Comparison of ENCODE assay signal across 9 cellular contexts in genomic region chr2:207734264-207734635, GRCh38. TPM values are rescaled to one million over a fixed set of nuclear protein-coding genes. Genes with fewer than 3 reads are reported as not detected.
DNase-seq lines count a peak whose midpoint lies in the region; ATAC-seq and TF ChIP-seq lines count a peak whose summit lies in the region.
"Had no signal": no experiment of that assay in that cellular context is flagged by ENCODE, and none has a peak within 500 bp of the region (broad histone marks: within the 10 kb centered on the region; RNA-seq: fewer than 3 reads in every experiment).

No MANE protein-coding gene starts in this region.

- no peaks in the 10 kb centered on the region for H3K4me1 Mint-ChIP-seq in activated CD4-positive, alpha-beta T cell treated with anti-CD3 and anti-CD28 coated beads, Interleukin-2, amount 10 ng/mL, durations not matched to agents 24 days and 14 days

- ATAC-seq in thoracic aorta (ENCODE audit: insufficient number of reproducible peaks, low FRiP score, low read depth) = no peak
- ATAC-seq in HG02798 (IDR thresholded peaks at IDR 0.05; ENCODE audit: poor library complexity, unreplicated experiment) = no peak

- no peak overlapping the region for H3K27ac Mint-ChIP-seq in activated CD4-positive, alpha-beta T cell treated with anti-CD3 and anti-CD28 coated beads, Interleukin-2, amount 10 ng/mL, durations not matched to agents 24 days and 14 days

- no peak overlapping the region for H3K4me3 Mint-ChIP-seq in activated CD4-positive, alpha-beta T cell treated with anti-CD3 and anti-CD28 coated beads, Interleukin-2, amount 10 ng/mL, durations not matched to agents 24 days and 14 days

- H3K27me3 Mint-ChIP-seq in activated CD4-positive, alpha-beta T cell treated with anti-CD3 and anti-CD28 coated beads, Interleukin-2, amount 10 ng/mL, durations not matched to agents 24 days and 14 days = no peaks in the 10 kb centered on the region

- 13 to 21% (median 14%) methylated on average over 3 of the region's 3 CpGs for WGBS in ovary, 3 donors

- H3K4me3 ChIP-seq in Peyer's patch = no peak overlapping the region
- H3K4me3 ChIP-seq in fibroblast of villous mesenchyme (ENCODE audit: low read depth, low read length) = no peak overlapping the region
- no peak overlapping the region for H3K4me3 ChIP-seq in thoracic aorta
- no peak overlapping the region for H3K4me3 ChIP-seq in ovary

- DNase-seq in NCI-H82 (lab: John Stamatoyannopoulos, UW) = peak; percentile 36
- DNase-seq in NCI-H82 treated with DMSO at 0.1 percent for 48 hours (lab: John Stamatoyannopoulos, UW; ENCODE audit: unreplicated experiment) = no peak
- DNase-seq in Peyer's patch = no peak
- DNase-seq in fibroblast of villous mesenchyme (ENCODE audit: low read depth) = peak; percentile 48
- no peak for DNase-seq in thoracic aorta (ENCODE audit: low spot score)
- DNase-seq in activated CD4-positive, alpha-beta T cell treated with anti-CD3 and anti-CD28 coated beads, Interleukin-2, amount 10 ng/mL, durations not matched to agents 24 days and 14 days = no peak
- no peak for DNase-seq in ovary
- DNase-seq: DND-41 had no signal

- TF ChIP-seq CTCF in Peyer's patch (IDR thresholded peaks at IDR 0.05) = peak in 5 of 6 experiments; percentile 8 to 83 (median 76)
- peak; percentile 58 for TF ChIP-seq CTCF in fibroblast of villous mesenchyme (IDR thresholded peaks at IDR 0.05; ENCODE audit: insufficient read depth, low read depth, low read length)
- TF ChIP-seq CTCF in thoracic aorta (IDR thresholded peaks at IDR 0.05) = peak; percentile 16
- no peak for TF ChIP-seq CTCF in ovary (IDR thresholded peaks at IDR 0.05)

- H3K27ac ChIP-seq in Peyer's patch (no peak overlapping the region), thoracic aorta (no peak overlapping the region), ovary (no peak overlapping the region)

- H3K9me3 Mint-ChIP-seq in activated CD4-positive, alpha-beta T cell treated with anti-CD3 and anti-CD28 coated beads, Interleukin-2, amount 10 ng/mL, durations not matched to agents 24 days and 14 days = no peaks in the 10 kb centered on the region

- H3K4me1 ChIP-seq in Peyer's patch (no peaks in the 10 kb centered on the region), thoracic aorta (ENCODE audit: control insufficient read depth in 1 of 2, low read depth in 2 of 2) (no peaks in the 10 kb centered on the region), ovary (ENCODE audit: insufficient read depth) (no peaks in the 10 kb centered on the region)

- H3K27me3 ChIP-seq in Peyer's patch (no peaks in the 10 kb centered on the region), thoracic aorta (replicated peaks; ENCODE audit: insufficient read depth) (no peaks in the 10 kb centered on the region), ovary (no peaks in the 10 kb centered on the region)

- peaks cover 0 to 5% (median 0%) of the 10 kb centered on the region in 3 donors for H3K36me3 ChIP-seq in Peyer's patch
- H3K36me3 ChIP-seq in thoracic aorta = no peaks in the 10 kb centered on the region
- H3K36me3 ChIP-seq in ovary = no peaks in the 10 kb centered on the region

- no peak for TF ChIP-seq POLR2A in Peyer's patch (IDR thresholded peaks at IDR 0.05)
- no peak for TF ChIP-seq POLR2A in ovary (IDR thresholded peaks at IDR 0.05)

- H3K36me3 Mint-ChIP-seq in activated CD4-positive, alpha-beta T cell treated with anti-CD3 and anti-CD28 coated beads, Interleukin-2, amount 10 ng/mL, durations not matched to agents 24 days and 14 days (ENCODE audit: low read depth) = peaks cover 6% of the 10 kb centered on the region

- no peak for TF ChIP-seq EP300 in ovary (IDR thresholded peaks at IDR 0.05)

- intact Hi-C loops in activated CD4-positive, alpha-beta T cell treated with anti-CD3 and anti-CD28 coated beads, Interleukin-2, amount 10 ng/mL, durations not matched to agents 24 days and 14 days (cut with micrococcal nuclease) = no loop called here
- intact Hi-C loops in ovary (cut with DNase I) = no loop called here

- H3K9me3 ChIP-seq in Peyer's patch (no peaks in the 10 kb centered on the region), thoracic aorta (no peaks in the 10 kb centered on the region), ovary (no peaks in the 10 kb centered on the region)

RNA-seq across cellular contexts. Expression of gene CCNYL1, which starts 22.8 kb away (rescaled TPM):
- 10 to 100 TPM; 11.6 to 22.6 (median 18.4) TPM for total RNA-seq in Peyer's patch
- total RNA-seq in fibroblast of villous mesenchyme = 7.7 and 10.4 TPM in 2 replicates
- 10 to 100 TPM; 17.7 to 29.8 TPM for total RNA-seq in thoracic aorta
- 6.1 and 8.7 TPM in 2 replicates for total RNA-seq in activated CD4-positive, alpha-beta T cell treated with anti-CD3 and anti-CD28 coated beads, Interleukin-2, amount 10 ng/mL, durations not matched to agents 24 days and 14 days
- total RNA-seq in ovary = 10 to 100 TPM in 2 of 7 donors, 1 to 10 TPM in 5; 5.4 to 13.0 (median 7.4) TPM
- polyA plus RNA-seq in ovary = 10 to 100 TPM in 1 of 2 donors, 1 to 10 TPM in 1; 4.3 to 13.8 TPM

RNA-seq across cellular contexts. Expression of gene FZD5, which starts 35.5 kb away (rescaled TPM):
- total RNA-seq in Peyer's patch (10 to 100 TPM; 11.6 to 81.4 (median 63.8) TPM), fibroblast of villous mesenchyme (0.64 and 0.86 TPM in 2 replicates), thoracic aorta (1 to 10 TPM; 4.1 to 6.6 TPM), ovary (10 to 100 TPM in 3 of 7 donors, 1 to 10 TPM in 4; 3.2 to 13.0 (median 8.6) TPM)
- total RNA-seq in activated CD4-positive, alpha-beta T cell treated with anti-CD3 and anti-CD28 coated beads, Interleukin-2, amount 10 ng/mL, durations not matched to agents 24 days and 14 days = 0.75 and 1.1 TPM in 2 replicates
- polyA plus RNA-seq in ovary = 1 to 10 TPM; 3.1 to 4.0 TPM

Comparison
In these comparisons a context has a peak if more than half of its experiments do, and no peak if none do; other contexts are left out.
1. DNase-seq: peak in NCI-H82 (single experiment) and fibroblast of villous mesenchyme (single experiment); none in NCI-H82 treated with DMSO at 0.1 percent for 48 hours (single experiment), Peyer's patch (0 of 3), thoracic aorta (single experiment), activated CD4-positive, alpha-beta T cell treated with anti-CD3 and anti-CD28 coated beads, Interleukin-2, amount 10 ng/mL, durations not matched to agents 24 days and 14 days (single experiment) and ovary (0 of 5).
2. CTCF ChIP-seq: peak in Peyer's patch (5 of 6), fibroblast of villous mesenchyme (single experiment) and thoracic aorta (single experiment); none in ovary (0 of 3).